ENCODE assay signal across 7 cellular contexts in genomic region chr9:86146671-86147070, GRCh38. TPM values are rescaled to one million over a fixed set of nuclear protein-coding genes. Genes with fewer than 3 reads are reported as not detected.
DNase-seq lines count a peak whose midpoint lies in the region; FAIRE-seq and TF ChIP-seq lines count a peak whose summit lies in the region.
"Not testable (repeated sequence)": the region's sequence is repeated elsewhere in the genome, so short reads cannot be mapped to it uniquely, and the experiment has no call there.

No MANE protein-coding gene starts in this region.

- dilution Hi-C loops in mammary epithelial cell (cut with HindIII; ENCODE audit: low sequenced_read_pairs): not testable (repeated sequence)

- FAIRE-seq in urothelium cell line (lab: Jason Lieb, UNC): peak; percentile 17

- in situ Hi-C loops in mammary epithelial cell (cut with MboI; ENCODE audit: low sequenced_read_pairs in 2 of 2): not testable (repeated sequence)

- H3K79me2 ChIP-seq in mammary epithelial cell (ENCODE audit: insufficient read depth, low read length): not testable (repeated sequence)

- BruUV-seq in mammary epithelial cell (replicated peaks; lab: Mats Ljungman, UMichigan): not testable (repeated sequence)

- not testable (repeated sequence) for H3K9ac ChIP-seq in mammary epithelial cell (ENCODE audit: insufficient read depth, low read length)

- not testable (repeated sequence) for H3K36me3 ChIP-seq in MG63; mammary epithelial cell (ENCODE audit: insufficient read depth, low read length)

- not testable (repeated sequence) for H4K20me1 ChIP-seq in mammary epithelial cell (ENCODE audit: insufficient read depth, low read length)

- not testable (repeated sequence) for H3K9me3 ChIP-seq in MG63; mammary epithelial cell (replicated peaks; ENCODE audit: insufficient read depth, low read length)

- WGBS in mammary epithelial cell (ENCODE audit: low coverage, missing lambda C conversion rate): 55% methylated on average over 4 of the region's 4 CpGs

- H3K4me2 ChIP-seq in mammary epithelial cell (ENCODE audit: insufficient read depth, low read depth, low read length): not testable (repeated sequence)

- not testable (repeated sequence) for H2AFZ ChIP-seq in mammary epithelial cell (ENCODE audit: low read depth, low read length)

- not testable (repeated sequence) for H3K27me3 ChIP-seq in MG63; mammary epithelial cell (ENCODE audit: insufficient read depth, low read length)

- peak; percentile 65 for DNase-seq in EH (ENCODE audit: low read depth)
- DNase-seq in HK-2 (ENCODE audit: unreplicated experiment): peak; percentile 26
- peak; percentile 9 for DNase-seq in MG63
- peak; percentile 47 for DNase-seq in T1000 (lab: John Stamatoyannopoulos, UW)
- DNase-seq in mammary epithelial cell: peak; percentile 20
- peak; percentile 61 for DNase-seq in glomerular visceral epithelial cell (ENCODE audit: extremely low spot score)
- not testable (repeated sequence) for DNase-seq in urothelium cell line (ENCODE audit: low spot score)

- H3K4me1 ChIP-seq in mammary epithelial cell (ENCODE audit: insufficient read depth, low read length): not testable (repeated sequence)

- H3K27ac ChIP-seq in mammary epithelial cell (ENCODE audit: insufficient read depth, low read depth, low read length): not testable (repeated sequence)

- H3K4me3 ChIP-seq in MG63; mammary epithelial cell (replicated peaks in 1 of 3; ENCODE audit: insufficient read depth in 1 of 3, low read depth in 2 of 3, low read length in 3 of 3): not testable (repeated sequence)

- intact Hi-C loops in mammary epithelial cell (cut with micrococcal nuclease): not testable (repeated sequence)

- not testable (repeated sequence) for TF ChIP-seq CTCF in mammary epithelial cell (conservative IDR thresholded peaks at IDR 0.05 in 1 of 2, IDR thresholded peaks at IDR 0.05 in 1 of 2; ENCODE audit: extremely low read depth in 1 of 2, insufficient read depth in 1 of 2, low read depth in 1 of 2, low read length in 2 of 2)

- CTCF ChIA-PET in mammary epithelial cell (lab: Charles Lee; ENCODE audit: low non-redundant PET): not testable (repeated sequence)

RNA-seq across cellular contexts. Expression of gene GOLM1, which starts 47.3 kb away (rescaled TPM):
- total RNA-seq in MG63 (2014; rRNA removed; shearing (Covaris generic); ENCODE audit: low replicate concordance): 37.9 and 43.9 TPM in 2 replicates
- total RNA-seq in mammary epithelial cell: 10 to 100 TPM; 17.7 to 29.5 TPM
- polyA plus RNA-seq in mammary epithelial cell: 25.8 TPM
- polyA minus RNA-seq in mammary epithelial cell: 8.8 TPM
